8 cellular contexts compared by ENCODE assay signal in the genomic region with DNA sequence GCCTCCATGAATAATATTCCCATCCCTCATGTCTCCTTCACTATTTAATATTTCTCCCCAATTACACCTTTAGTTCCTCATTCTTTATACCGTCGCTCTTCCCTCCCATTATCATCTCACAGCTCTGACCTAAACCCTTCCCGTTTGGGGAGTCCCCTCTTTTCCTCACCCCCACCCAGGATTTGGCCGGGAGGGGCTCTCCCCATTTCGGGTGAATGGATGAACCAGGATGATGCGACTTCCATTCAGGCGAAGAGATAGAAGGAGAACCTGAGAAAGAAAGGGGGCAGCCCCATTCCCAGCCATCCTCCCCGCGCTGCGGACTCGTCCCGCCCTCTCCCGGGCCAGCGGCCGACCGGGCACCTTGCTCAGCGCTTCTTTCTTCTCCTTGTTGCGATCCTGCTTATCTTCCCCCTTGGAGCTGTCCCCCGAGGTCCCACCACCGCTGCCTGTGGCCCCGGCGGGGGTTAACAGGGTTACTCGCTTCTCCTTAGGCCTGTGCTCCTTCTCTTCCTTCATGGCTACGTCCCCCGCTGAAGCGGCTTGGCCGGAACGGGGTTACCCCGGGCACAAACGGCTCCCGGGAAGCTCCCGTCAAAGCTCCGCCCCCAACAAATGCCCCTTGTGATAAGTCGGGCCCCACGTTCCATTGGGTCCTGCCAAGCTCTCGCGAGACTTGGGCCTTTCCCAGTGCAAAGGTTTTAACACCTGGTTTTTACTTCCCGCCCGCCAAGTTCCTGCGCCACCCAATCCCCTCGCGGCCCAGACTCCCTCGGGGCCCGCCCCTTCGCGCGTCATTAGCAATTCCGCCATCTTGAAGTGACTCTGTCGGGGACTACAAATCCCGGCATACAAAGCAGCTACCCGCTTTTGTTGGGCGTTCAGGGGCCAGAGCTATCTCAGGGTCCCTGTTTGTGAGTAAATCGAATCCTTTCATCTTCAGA. TPM values are rescaled to one million over a fixed set of nuclear protein-coding genes. Genes with fewer than 3 reads are reported as not detected.
DNase-seq lines count a peak whose midpoint lies in the region; ATAC-seq lines count a peak whose summit lies in the region.

Gene UPF3B (minus strand): TSS at position 554 of the 944 bp plus-strand sequence. CDS start 35 bp downstream, at position 519.

- peaks cover 8% of the 10 kb centered on the region for H3K79me2 ChIP-seq in mesendoderm (ENCODE audit: control insufficient read depth, insufficient read depth, low read length)

- H3K4me1 ChIP-seq in NT2/D1 (ENCODE audit: insufficient read depth, insufficient read length), result no peaks in the 10 kb centered on the region
- no peaks in the 10 kb centered on the region for H3K4me1 ChIP-seq in endocrine pancreas (ENCODE audit: control insufficient read depth, insufficient read depth, low read length)
- no peaks in the 10 kb centered on the region for H3K4me1 ChIP-seq in mesendoderm (ENCODE audit: control insufficient read depth, low read depth, low read length)

- no peak within 1 kb of the TSS for H4K5ac ChIP-seq in mesendoderm (ENCODE audit: low read length)

- H4K8ac ChIP-seq in mesendoderm (ENCODE audit: low read depth, low read length), result peak within 1 kb of the TSS; percentile 86

- ATAC-seq in GM21381 (IDR thresholded peaks at IDR 0.05; ENCODE audit: unreplicated experiment), result peak; percentile 97

- no peaks in the 10 kb centered on the region for H3K79me1 ChIP-seq in mesendoderm (ENCODE audit: low read length)

- peak within 1 kb of the TSS; percentile 31 for H3K27ac ChIP-seq in mesendoderm (ENCODE audit: low read depth, low read length)

- H3K4ac ChIP-seq in mesendoderm (ENCODE audit: low read depth, low read length), result peak within 1 kb of the TSS; percentile 81

- H3K4me3 ChIP-seq in NT2/D1 (ENCODE audit: insufficient read length, low read depth) (peak within 1 kb of the TSS; percentile 95), endocrine pancreas (ENCODE audit: control insufficient read depth, insufficient read depth, low read length) (peak within 1 kb of the TSS; percentile 83), mesendoderm (ENCODE audit: low read length) (peak within 1 kb of the TSS; percentile 89)

- H3K9ac ChIP-seq in NT2/D1 (ENCODE audit: insufficient read length, low read depth) (peak within 1 kb of the TSS; percentile 98), endocrine pancreas (ENCODE audit: control insufficient read depth, insufficient read depth, low read length) (peak within 1 kb of the TSS; percentile 77), mesendoderm (ENCODE audit: low read length) (peak within 1 kb of the TSS; percentile 90)

- DNase-seq in COR-L47 (lab: John Stamatoyannopoulos, UW), result peak; percentile 94
- DNase-seq in HUDEP-2 (lab: John Stamatoyannopoulos, UW; ENCODE audit: unreplicated experiment in 76 of 76), result peak; percentile 1 to 96 (median 90)
- DNase-seq in NT2/D1 (ENCODE audit: low read depth, low spot score), result peak; percentile 99
- peak; percentile 86 for DNase-seq in activated CD8-positive, alpha-beta memory T cell treated with anti-CD3 and anti-CD28 coated beads, Interleukin-2, amount 50 U/mL, for 1 hour (ENCODE audit: extremely low read depth)
- peak; percentile 99 for DNase-seq in mesendoderm
- DNase-seq in stimulated activated CD8-positive, alpha-beta memory T cell treated with anti-CD3 and anti-CD28 coated beads, Interleukin-15, amount 100 ng/mL, for 1 hour (ENCODE audit: low read depth), result peak; percentile 81

- H2BK120ac ChIP-seq in mesendoderm (ENCODE audit: low read depth, low read length), result no peak within 1 kb of the TSS

- peak within 1 kb of the TSS; percentile 93 for H3K56ac ChIP-seq in mesendoderm (ENCODE audit: low read length)

- WGBS in mesendoderm (ENCODE audit: extremely low coverage, insufficient coverage, low lambda C conversion rate), result no CpG with 5 or more reads among the region's 53 CpGs

- no peak within 1 kb of the TSS for H2BK5ac ChIP-seq in mesendoderm (ENCODE audit: low read length)

- H3K9me3 ChIP-seq in NT2/D1 (ENCODE audit: insufficient read depth, low read length), result no peaks in the 10 kb centered on the region
- no peaks in the 10 kb centered on the region for H3K9me3 ChIP-seq in endocrine pancreas (ENCODE audit: control insufficient read depth, low read length)

- H3K4me2 ChIP-seq in mesendoderm (ENCODE audit: low read length), result peak within 1 kb of the TSS; percentile 62

- H3K27me3 ChIP-seq in NT2/D1 (ENCODE audit: insufficient read depth, insufficient read length) (no peaks in the 10 kb centered on the region), endocrine pancreas (ENCODE audit: control insufficient read depth, insufficient read depth, low read length) (no peaks in the 10 kb centered on the region), mesendoderm (ENCODE audit: insufficient read depth, low read length, poor library complexity) (no peaks in the 10 kb centered on the region)

- no peak within 1 kb of the TSS for H2AK5ac ChIP-seq in mesendoderm (ENCODE audit: low read length)

- no peak within 1 kb of the TSS for H3K23ac ChIP-seq in mesendoderm (ENCODE audit: low read length)

- H3K36me3 ChIP-seq in NT2/D1 (ENCODE audit: insufficient read depth, insufficient read length, low read length), result peaks cover 23% of the 10 kb centered on the region
- no peaks in the 10 kb centered on the region for H3K36me3 ChIP-seq in endocrine pancreas (ENCODE audit: control insufficient read depth, insufficient read depth, low read length)
- H3K36me3 ChIP-seq in mesendoderm (ENCODE audit: control insufficient read depth, insufficient read depth, low read length), result no peaks in the 10 kb centered on the region

- H2BK15ac ChIP-seq in mesendoderm (replicated peaks; ENCODE audit: low read depth), result no peak within 1 kb of the TSS

- H3K18ac ChIP-seq in mesendoderm (ENCODE audit: low read length), result no peak within 1 kb of the TSS

RNA-seq across cellular contexts. Expression of gene UPF3B, which starts in this region (rescaled TPM):
- polyA plus RNA-seq in mesendoderm (2013, experiment 1 of 2), result 34.5 TPM
- polyA plus RNA-seq in mesendoderm (2013, experiment 2 of 2), result 35.1 TPM

Comparison
In these comparisons a context has a peak if more than half of its experiments do, and no peak if none do; other contexts are left out.
1. Peak in every context shown above with its lines: DNase-seq, ATAC-seq, H3K4me3 ChIP-seq and H3K27ac ChIP-seq.